ENCODE assay signal across 7 cellular contexts in the genomic region with DNA sequence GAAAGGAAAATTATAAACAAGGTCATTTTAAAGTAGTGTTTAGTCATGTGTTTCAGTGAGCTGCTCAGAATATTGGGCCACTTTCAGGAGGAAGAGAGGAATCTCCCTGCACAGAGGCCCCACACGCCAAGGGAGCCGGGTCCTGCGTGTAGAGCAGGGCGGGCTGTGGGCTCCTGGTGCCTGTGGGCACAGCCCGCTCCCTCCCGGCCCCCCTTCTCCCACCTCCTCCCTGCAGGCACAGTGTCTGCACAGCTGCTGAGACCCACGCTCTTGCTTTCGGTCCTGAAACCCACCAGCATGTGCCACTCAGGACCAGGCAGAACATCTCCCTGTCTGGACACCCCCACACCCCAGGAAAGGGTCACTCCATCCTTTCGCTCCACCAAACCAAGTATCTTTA.
"Had no signal": no experiment of that assay in that cellular context is flagged by ENCODE, and none has a peak within 500 bp of the region (broad histone marks: within the 10 kb centered on the region; RNA-seq: fewer than 3 reads in every experiment).

No MANE protein-coding gene starts in this region.

- H3K27ac ChIP-seq: HL-60, KMS-11 had no signal

- DNase-seq: IMR-90, KBM-7, KG1 had no signal

- H3K4me2 ChIP-seq: KMS-11 had no signal

- H3K9ac ChIP-seq: KMS-11 had no signal

- H3K4me3 ChIP-seq: K562 had no signal

- ATAC-seq: HepG2, K562 had no signal
